In genomic region chr1:223738465-223739365, GRCh38 we compare ENCODE assay signal across 12 cellular contexts. TPM values are rescaled to one million over a fixed set of nuclear protein-coding genes. Genes with fewer than 3 reads are reported as not detected.
DNase-seq lines count a peak whose midpoint lies in the region; ATAC-seq and TF ChIP-seq lines count a peak whose summit lies in the region.
"Had no signal": no experiment of that assay in that cellular context is flagged by ENCODE, and none has a peak within 500 bp of the region (broad histone marks: within the 10 kb centered on the region; RNA-seq: fewer than 3 reads in every experiment).

No MANE protein-coding gene starts in this region.

- CTCF ChIA-PET in activated CD4-positive, alpha-beta memory T cell treated with anti-CD3 and anti-CD28 coated beads, Interleukin-2, amount 10 ng/mL, durations not matched to agents 7 days and 5 days (lab: Charles Lee), result interaction anchor here (1.2 to 2.1 kb wide), 4 partner anchors 10 to 22 kb away, joined by 3 to 14 read pairs (median 4); no protein-coding TSS in a partner anchor

- ATAC-seq in natural killer cell (no peak), aorta (ENCODE audit: low FRiP score) (no peak), GM18498 (IDR thresholded peaks at IDR 0.05; ENCODE audit: unreplicated experiment) (no peak)
- no peak for ATAC-seq in natural killer cell treated with Interleukin-12 subunit alpha and Interleukin-12 subunit beta and Interleukin-15 and Interleukin-18, amount 100 ng/mL, for 72 hours
- ATAC-seq: GM12878 had no signal

- no peaks in the 10 kb centered on the region for H3K36me3 Mint-ChIP-seq in natural killer cell
- no peaks in the 10 kb centered on the region for H3K36me3 Mint-ChIP-seq in natural killer cell treated with Interleukin-12 subunit alpha and Interleukin-12 subunit beta and Interleukin-15 and Interleukin-18, amount 100 ng/mL, for 72 hours
- peaks cover 51% of the 10 kb centered on the region for H3K36me3 Mint-ChIP-seq in activated CD4-positive, alpha-beta memory T cell treated with anti-CD3 and anti-CD28 coated beads, Interleukin-2, amount 10 ng/mL, durations not matched to agents 7 days and 5 days (ENCODE audit: low read depth)

- H3K27ac Mint-ChIP-seq in natural killer cell, result peak overlapping the region; percentile 53 to 66
- H3K27ac Mint-ChIP-seq in natural killer cell treated with Interleukin-12 subunit alpha and Interleukin-12 subunit beta and Interleukin-15 and Interleukin-18, amount 100 ng/mL, for 72 hours, result peak overlapping the region in 1 of 2 donors; percentile 53
- no peak overlapping the region for H3K27ac Mint-ChIP-seq in activated CD4-positive, alpha-beta memory T cell treated with anti-CD3 and anti-CD28 coated beads, Interleukin-2, amount 10 ng/mL, durations not matched to agents 7 days and 5 days

- TF ChIP-seq CTCF in natural killer cell (IDR thresholded peaks at IDR 0.05) (no peak), epithelial cell of esophagus (IDR thresholded peaks at IDR 0.05; ENCODE audit: insufficient read depth, low read depth, low read length, missing control alignments) (no peak)

- H3K4me3 Mint-ChIP-seq in natural killer cell, result no peak overlapping the region
- no peak overlapping the region for H3K4me3 Mint-ChIP-seq in natural killer cell treated with Interleukin-12 subunit alpha and Interleukin-12 subunit beta and Interleukin-15 and Interleukin-18, amount 100 ng/mL, for 72 hours
- no peak overlapping the region for H3K4me3 Mint-ChIP-seq in activated CD4-positive, alpha-beta memory T cell treated with anti-CD3 and anti-CD28 coated beads, Interleukin-2, amount 10 ng/mL, durations not matched to agents 7 days and 5 days

- H3K4me1 ChIP-seq in muscle layer of duodenum (ENCODE audit: control insufficient read depth in 1 of 2, insufficient read depth in 2 of 2, low read length in 2 of 2), result peaks cover 14 to 30% of the 10 kb centered on the region in 2 donors
- H3K4me1 ChIP-seq in aorta (ENCODE audit: control insufficient read depth in 1 of 2, insufficient read depth in 2 of 2, low read length in 2 of 2), result no peaks in the 10 kb centered on the region

- H3K27ac ChIP-seq in muscle layer of duodenum (ENCODE audit: low read length) (peak overlapping the region; percentile 61), aorta (ENCODE audit: low read depth in 1 of 2, low read length in 2 of 2) (peak overlapping the region; percentile 54 to 85)
- H3K27ac ChIP-seq: GM23248 had no signal

- no peaks in the 10 kb centered on the region for H3K9me3 Mint-ChIP-seq in natural killer cell
- H3K9me3 Mint-ChIP-seq in natural killer cell treated with Interleukin-12 subunit alpha and Interleukin-12 subunit beta and Interleukin-15 and Interleukin-18, amount 100 ng/mL, for 72 hours, result no peaks in the 10 kb centered on the region
- H3K9me3 Mint-ChIP-seq in activated CD4-positive, alpha-beta memory T cell treated with anti-CD3 and anti-CD28 coated beads, Interleukin-2, amount 10 ng/mL, durations not matched to agents 7 days and 5 days, result no peaks in the 10 kb centered on the region

- whole genome bisulfite sequencing in aorta, 2 donors, result 64 to 67% methylated on average over 14 of the region's 14 CpGs

- no peak overlapping the region for H3K4me3 ChIP-seq in epithelial cell of esophagus (ENCODE audit: low read length)
- H3K4me3 ChIP-seq in muscle layer of duodenum (ENCODE audit: low read depth in 1 of 2, low read length in 2 of 2), result no peak overlapping the region
- no peak overlapping the region for H3K4me3 ChIP-seq in aorta (ENCODE audit: low read length in 2 of 2)
- H3K4me3 ChIP-seq: dorsolateral prefrontal cortex, GM12878, GM23248 had no signal

- no peaks in the 10 kb centered on the region for H3K36me3 ChIP-seq in muscle layer of duodenum (ENCODE audit: control insufficient read depth in 1 of 2, insufficient read depth in 2 of 2, low read length in 2 of 2)
- no peaks in the 10 kb centered on the region for H3K36me3 ChIP-seq in aorta (ENCODE audit: control insufficient read depth in 1 of 2, insufficient read depth in 2 of 2, low read length in 1 of 2)

- peaks cover 0 to 28% of the 10 kb centered on the region in 2 donors for H3K4me1 Mint-ChIP-seq in natural killer cell
- peaks cover 5 to 24% of the 10 kb centered on the region in 2 donors for H3K4me1 Mint-ChIP-seq in natural killer cell treated with Interleukin-12 subunit alpha and Interleukin-12 subunit beta and Interleukin-15 and Interleukin-18, amount 100 ng/mL, for 72 hours (ENCODE audit: low read depth in 2 of 2)
- peaks cover 14% of the 10 kb centered on the region for H3K4me1 Mint-ChIP-seq in activated CD4-positive, alpha-beta memory T cell treated with anti-CD3 and anti-CD28 coated beads, Interleukin-2, amount 10 ng/mL, durations not matched to agents 7 days and 5 days

- H3K27me3 ChIP-seq in muscle layer of duodenum (ENCODE audit: low read depth, low read length), result no peaks in the 10 kb centered on the region
- H3K27me3 ChIP-seq in aorta (ENCODE audit: control insufficient read depth in 1 of 2, insufficient read depth in 2 of 2, low read length in 1 of 2), result no peaks in the 10 kb centered on the region
- H3K27me3 ChIP-seq: dorsolateral prefrontal cortex had no signal

- H3K9me3 ChIP-seq in muscle layer of duodenum (ENCODE audit: control insufficient read depth in 1 of 2, low read length in 2 of 2), result no peaks in the 10 kb centered on the region
- no peaks in the 10 kb centered on the region for H3K9me3 ChIP-seq in aorta (ENCODE audit: control insufficient read depth, low read length)

- H3K27me3 Mint-ChIP-seq in natural killer cell (ENCODE audit: low read depth in 2 of 2), result no peaks in the 10 kb centered on the region
- H3K27me3 Mint-ChIP-seq in natural killer cell treated with Interleukin-12 subunit alpha and Interleukin-12 subunit beta and Interleukin-15 and Interleukin-18, amount 100 ng/mL, for 72 hours, result no peaks in the 10 kb centered on the region
- no peaks in the 10 kb centered on the region for H3K27me3 Mint-ChIP-seq in activated CD4-positive, alpha-beta memory T cell treated with anti-CD3 and anti-CD28 coated beads, Interleukin-2, amount 10 ng/mL, durations not matched to agents 7 days and 5 days

- POLR2A ChIA-PET in activated CD4-positive, alpha-beta memory T cell treated with anti-CD3 and anti-CD28 coated beads, Interleukin-2, amount 10 ng/mL, durations not matched to agents 7 days and 5 days (lab: Charles Lee), result interaction anchor here (0.8 to 1.4 kb wide), 2 partner anchors 10 to 20 kb away, joined by 3 to 4 read pairs; no protein-coding TSS in a partner anchor

- intact Hi-C loops in natural killer cell (cut with micrococcal nuclease), result no loop called here
- intact Hi-C loops in aorta (cut with DNase I), result no loop called here

- DNase-seq in natural killer cell (no peak), epithelial cell of esophagus (ENCODE audit: low read depth) (peak; percentile 56), aorta (no peak), NCI-H526 (lab: John Stamatoyannopoulos, UW) (no peak)
- DNase-seq in natural killer cell treated with Interleukin-12 subunit alpha and Interleukin-12 subunit beta and Interleukin-15 and Interleukin-18, amount 100 ng/mL, for 72 hours (ENCODE audit: low spot score), result no peak
- no peak for DNase-seq in activated CD4-positive, alpha-beta memory T cell treated with anti-CD3 and anti-CD28 coated beads, Interleukin-2, amount 10 ng/mL, durations not matched to agents 7 days and 5 days
- DNase-seq: GM23248; stimulated activated CD4-positive, alpha-beta T cell treated with anti-CD3 and anti-CD28 coated beads, Interleukin-1b, Interleukin-23, amount 100 ng/mL, for 48 hours had no signal

RNA-seq across cellular contexts. Expression of gene CAPN2, which starts 26.4 kb away (rescaled TPM):
- total RNA-seq in natural killer cell (100 to 1,000 TPM; 228 to 275 (median 236) TPM), aorta (100 to 1,000 TPM; 208 to 213 TPM)
- total RNA-seq in natural killer cell treated with Interleukin-12 subunit alpha and Interleukin-12 subunit beta and Interleukin-15 and Interleukin-18, amount 100 ng/mL, for 72 hours, result 10 to 100 TPM; 29.2 to 39.1 TPM
- 100 to 1,000 TPM in 1 of 2 donors, 10 to 100 TPM in 1; 99.8 to 190 TPM for polyA plus RNA-seq in aorta
- total RNA-seq in activated CD4-positive, alpha-beta memory T cell treated with anti-CD3 and anti-CD28 coated beads, Interleukin-2, amount 10 ng/mL, durations not matched to agents 7 days and 5 days, result 100 to 1,000 TPM; 263 TPM

Comparison
In these comparisons a context has a peak if more than half of its experiments do, and no peak if none do; other contexts are left out.
1. RNA of gene CAPN2, which starts 26.4 kb away (total RNA-seq): 263 TPM in activated CD4-positive, alpha-beta memory T cell treated with anti-CD3 and anti-CD28 coated beads, Interleukin-2, amount 10 ng/mL, durations not matched to agents 7 days and 5 days, 228 to 275 TPM in natural killer cell and 208 to 213 TPM in aorta; 29.2 to 39.1 TPM in natural killer cell treated with Interleukin-12 subunit alpha and Interleukin-12 subunit beta and Interleukin-15 and Interleukin-18, amount 100 ng/mL, for 72 hours; every median in the first group is over 4 times any median in the second.